In the genomic region with DNA sequence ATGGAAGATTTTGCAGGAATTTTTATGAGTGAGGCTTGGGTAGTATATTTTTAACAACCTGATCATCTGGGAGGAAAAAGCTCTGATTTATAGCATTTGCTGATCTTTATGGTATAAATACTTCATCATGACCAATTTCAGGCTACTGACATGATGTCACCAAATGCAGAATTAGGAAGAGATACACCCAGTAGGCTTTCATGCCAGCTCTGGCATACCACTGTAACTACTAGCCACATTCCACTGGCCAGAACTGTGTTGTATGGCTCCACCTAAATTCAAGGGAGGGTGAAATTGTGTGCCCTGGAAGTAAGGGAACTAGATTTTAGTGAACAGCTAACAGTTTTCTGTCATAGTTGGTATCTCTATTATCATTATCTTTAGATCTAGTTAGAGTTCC, we compare ENCODE assay signal across 1 cellular context.
TF ChIP-seq lines count a peak whose summit lies in the region.

No MANE protein-coding gene starts in this region.

TF ChIP-seq in HCT116, 20 proteins besides CTCF, POLR2A, EP300 and RAD21 (continued from another document):
- TF ChIP-seq ZNF274 (IDR thresholded peaks at IDR 0.05; ENCODE audit: low read depth, low read length) = no peak
- TF ChIP-seq, protein P1, sequence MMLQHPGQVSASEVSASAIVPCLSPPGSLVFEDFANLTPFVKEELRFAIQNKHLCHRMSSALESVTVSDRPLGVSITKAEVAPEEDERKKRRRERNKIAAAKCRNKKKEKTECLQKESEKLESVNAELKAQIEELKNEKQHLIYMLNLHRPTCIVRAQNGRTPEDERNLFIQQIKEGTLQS (IDR thresholded peaks at IDR 0.05) = no peak
- TF ChIP-seq, protein P2, sequence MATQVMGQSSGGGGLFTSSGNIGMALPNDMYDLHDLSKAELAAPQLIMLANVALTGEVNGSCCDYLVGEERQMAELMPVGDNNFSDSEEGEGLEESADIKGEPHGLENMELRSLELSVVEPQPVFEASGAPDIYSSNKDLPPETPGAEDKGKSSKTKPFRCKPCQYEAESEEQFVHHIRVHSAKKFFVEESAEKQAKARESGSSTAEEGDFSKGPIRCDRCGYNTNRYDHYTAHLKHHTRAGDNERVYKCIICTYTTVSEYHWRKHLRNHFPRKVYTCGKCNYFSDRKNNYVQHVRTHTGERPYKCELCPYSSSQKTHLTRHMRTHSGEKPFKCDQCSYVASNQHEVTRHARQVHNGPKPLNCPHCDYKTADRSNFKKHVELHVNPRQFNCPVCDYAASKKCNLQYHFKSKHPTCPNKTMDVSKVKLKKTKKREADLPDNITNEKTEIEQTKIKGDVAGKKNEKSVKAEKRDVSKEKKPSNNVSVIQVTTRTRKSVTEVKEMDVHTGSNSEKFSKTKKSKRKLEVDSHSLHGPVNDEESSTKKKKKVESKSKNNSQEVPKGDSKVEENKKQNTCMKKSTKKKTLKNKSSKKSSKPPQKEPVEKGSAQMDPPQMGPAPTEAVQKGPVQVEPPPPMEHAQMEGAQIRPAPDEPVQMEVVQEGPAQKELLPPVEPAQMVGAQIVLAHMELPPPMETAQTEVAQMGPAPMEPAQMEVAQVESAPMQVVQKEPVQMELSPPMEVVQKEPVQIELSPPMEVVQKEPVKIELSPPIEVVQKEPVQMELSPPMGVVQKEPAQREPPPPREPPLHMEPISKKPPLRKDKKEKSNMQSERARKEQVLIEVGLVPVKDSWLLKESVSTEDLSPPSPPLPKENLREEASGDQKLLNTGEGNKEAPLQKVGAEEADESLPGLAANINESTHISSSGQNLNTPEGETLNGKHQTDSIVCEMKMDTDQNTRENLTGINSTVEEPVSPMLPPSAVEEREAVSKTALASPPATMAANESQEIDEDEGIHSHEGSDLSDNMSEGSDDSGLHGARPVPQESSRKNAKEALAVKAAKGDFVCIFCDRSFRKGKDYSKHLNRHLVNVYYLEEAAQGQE (IDR thresholded peaks at IDR 0.05; ENCODE audit: low read depth) = no peak
- no peak for TF ChIP-seq SP1 (IDR thresholded peaks at IDR 0.05; ENCODE audit: low read depth)
- TF ChIP-seq CEBPB (IDR thresholded peaks at IDR 0.05; ENCODE audit: low read depth) = no peak
- no peak for TF ChIP-seq ELF1 (IDR thresholded peaks at IDR 0.05; ENCODE audit: borderline replicate concordance, low read depth)
